Comparison of ENCODE assay signal across 1 cellular context in the genomic region with DNA sequence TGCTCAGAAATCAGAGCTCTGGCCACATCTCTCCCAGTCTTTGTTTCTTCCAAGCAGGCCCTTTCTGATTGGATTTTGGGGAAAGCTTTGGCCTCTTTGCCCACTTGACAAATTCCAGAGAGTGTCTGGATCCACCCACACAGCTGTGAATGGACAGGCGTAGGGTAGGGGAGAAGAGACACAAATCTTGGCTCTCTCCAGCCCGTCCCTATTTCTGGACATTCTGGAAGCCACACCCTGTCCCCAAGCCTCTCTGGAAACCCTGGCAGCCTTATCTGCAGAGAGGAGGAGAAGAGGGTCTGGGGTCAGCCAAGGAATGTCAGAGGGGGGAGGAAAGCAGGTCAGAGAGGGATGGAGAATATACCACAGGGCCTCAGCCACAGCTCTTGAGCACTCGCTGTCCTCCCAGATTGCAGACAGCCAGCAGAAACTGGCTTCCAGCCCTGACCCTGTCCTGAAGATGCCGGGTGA.
TF ChIP-seq lines count a peak whose summit lies in the region.

No MANE protein-coding gene starts in this region.

TF ChIP-seq in HCT116, 20 proteins besides CTCF, POLR2A, EP300 and RAD21 (continued from another document):
- no peak for TF ChIP-seq SP1 (IDR thresholded peaks at IDR 0.05; ENCODE audit: low read depth)
- TF ChIP-seq, protein P1, sequence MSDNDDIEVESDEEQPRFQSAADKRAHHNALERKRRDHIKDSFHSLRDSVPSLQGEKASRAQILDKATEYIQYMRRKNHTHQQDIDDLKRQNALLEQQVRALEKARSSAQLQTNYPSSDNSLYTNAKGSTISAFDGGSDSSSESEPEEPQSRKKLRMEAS (IDR thresholded peaks at IDR 0.05): no peak
- no peak for TF ChIP-seq EGR1 (IDR thresholded peaks at IDR 0.05; ENCODE audit: low read depth)
- no peak for TF ChIP-seq EZH2 (IDR thresholded peaks at IDR 0.05)
- no peak for TF ChIP-seq ZBTB33 (IDR thresholded peaks at IDR 0.05; ENCODE audit: extremely low read depth, insufficient replicate concordance, low read length)
- no peak for TF ChIP-seq FOSL1 (IDR thresholded peaks at IDR 0.05; ENCODE audit: low read depth)
- TF ChIP-seq CEBPB (IDR thresholded peaks at IDR 0.05; ENCODE audit: low read depth): no peak
- TF ChIP-seq REST (IDR thresholded peaks at IDR 0.05; ENCODE audit: low read depth): no peak
- no peak for TF ChIP-seq ZFX (IDR thresholded peaks at IDR 0.05)
